ENCODE assay signal across 1 cellular context in genomic region chr10:43793714-43794113, GRCh38.
TF ChIP-seq lines count a peak whose summit lies in the region.

No MANE protein-coding gene starts in this region.

TF ChIP-seq in GM23338, 12 proteins besides CTCF, POLR2A, EP300 and RAD21 (continued from another document):
- no peak for TF ChIP-seq ZNF462 (CRISPR knock-in tag; IDR thresholded peaks at IDR 0.05)
- TF ChIP-seq CREB1 (CRISPR knock-in tag; IDR thresholded peaks at IDR 0.05; ENCODE audit: low read depth) = no peak
